In genomic region chr18:9148239-9148552, GRCh38 we compare ENCODE assay signal across 10 cellular contexts. TPM values are rescaled to one million over a fixed set of nuclear protein-coding genes. Genes with fewer than 3 reads are reported as not detected.
DNase-seq lines count a peak whose midpoint lies in the region; ATAC-seq and TF ChIP-seq lines count a peak whose summit lies in the region.
"Had no signal": no experiment of that assay in that cellular context is flagged by ENCODE, and none has a peak within 500 bp of the region (broad histone marks: within the 10 kb centered on the region; RNA-seq: fewer than 3 reads in every experiment).

No MANE protein-coding gene starts in this region.

- H3K27ac ChIP-seq in 22Rv1 (no peak overlapping the region), caudate nucleus (ENCODE audit: low read depth, low read length) (no peak overlapping the region)

- H3K27ac Mint-ChIP-seq in HFFc6 (no peak overlapping the region), memory B cell (peak overlapping the region; percentile 85)
- peak overlapping the region; percentile 88 for H3K27ac Mint-ChIP-seq in activated T-helper 1 cell treated with anti-CD3 and anti-CD28 coated beads, Interleukin-12 subunit alpha, Interleukin-12 subunit beta, Interleukin-2, Interleukin-4 antibody, amounts not matched to agents 30 ng/mL and 10 ng/mL and 1 ng/mL, durations not matched to agents 14 hours and 24 hours and 36 hours

- no peak for ATAC-seq in memory B cell (ENCODE audit: low read depth)

- H3K27me3 Mint-ChIP-seq in HFFc6 (ENCODE audit: insufficient read depth), result no peaks in the 10 kb centered on the region
- peaks cover 1% of the 10 kb centered on the region for H3K27me3 Mint-ChIP-seq in activated T-helper 1 cell treated with anti-CD3 and anti-CD28 coated beads, Interleukin-12 subunit alpha, Interleukin-12 subunit beta, Interleukin-2, Interleukin-4 antibody, amounts not matched to agents 30 ng/mL and 10 ng/mL and 1 ng/mL, durations not matched to agents 14 hours and 24 hours and 36 hours (ENCODE audit: insufficient read depth)
- H3K27me3 Mint-ChIP-seq in memory B cell, result no peaks in the 10 kb centered on the region
- H3K27me3 Mint-ChIP-seq: activated CD4-positive, alpha-beta T cell treated with anti-CD3 and anti-CD28 coated beads, Interleukin-2, amount 10 ng/mL, durations not matched to agents 24 days and 14 days had no signal

- DNase-seq in HFFc6, result no peak
- DNase-seq in activated T-helper 1 cell treated with anti-CD3 and anti-CD28 coated beads, Interleukin-12 subunit alpha, Interleukin-12 subunit beta, Interleukin-2, Interleukin-4 antibody, amounts not matched to agents 30 ng/mL and 10 ng/mL and 1 ng/mL, durations not matched to agents 14 hours and 24 hours and 36 hours (ENCODE audit: low spot score), result no peak
- no peak for DNase-seq in memory B cell (ENCODE audit: low spot score in 2 of 2)
- no peak for DNase-seq in nucleus accumbens (lab: John Stamatoyannopoulos, UW)
- no peak for DNase-seq in NCI-H524 (lab: John Stamatoyannopoulos, UW)
- no peak for DNase-seq in caudate nucleus (lab: John Stamatoyannopoulos, UW)
- DNase-seq in NCI-H345 (lab: John Stamatoyannopoulos, UW), result no peak
- DNase-seq: NCI-H1048 had no signal

- H3K4me3 Mint-ChIP-seq in HFFc6 (no peak overlapping the region), memory B cell (no peak overlapping the region)
- no peak overlapping the region for H3K4me3 Mint-ChIP-seq in activated T-helper 1 cell treated with anti-CD3 and anti-CD28 coated beads, Interleukin-12 subunit alpha, Interleukin-12 subunit beta, Interleukin-2, Interleukin-4 antibody, amounts not matched to agents 30 ng/mL and 10 ng/mL and 1 ng/mL, durations not matched to agents 14 hours and 24 hours and 36 hours

- H3K4me1 Mint-ChIP-seq in HFFc6 (ENCODE audit: low read depth) (peaks cover 49% of the 10 kb centered on the region), memory B cell (peaks cover 39% of the 10 kb centered on the region)
- H3K4me1 Mint-ChIP-seq in activated T-helper 1 cell treated with anti-CD3 and anti-CD28 coated beads, Interleukin-12 subunit alpha, Interleukin-12 subunit beta, Interleukin-2, Interleukin-4 antibody, amounts not matched to agents 30 ng/mL and 10 ng/mL and 1 ng/mL, durations not matched to agents 14 hours and 24 hours and 36 hours (ENCODE audit: low read depth), result peaks cover 73% of the 10 kb centered on the region

- H3K9me3 Mint-ChIP-seq in HFFc6, result no peaks in the 10 kb centered on the region
- H3K9me3 Mint-ChIP-seq in activated T-helper 1 cell treated with anti-CD3 and anti-CD28 coated beads, Interleukin-12 subunit alpha, Interleukin-12 subunit beta, Interleukin-2, Interleukin-4 antibody, amounts not matched to agents 30 ng/mL and 10 ng/mL and 1 ng/mL, durations not matched to agents 14 hours and 24 hours and 36 hours, result peaks cover 4% of the 10 kb centered on the region
- H3K9me3 Mint-ChIP-seq in memory B cell, result peaks cover 2% of the 10 kb centered on the region
- H3K9me3 Mint-ChIP-seq: activated CD4-positive, alpha-beta T cell treated with anti-CD3 and anti-CD28 coated beads, Interleukin-2, amount 10 ng/mL, durations not matched to agents 24 days and 14 days had no signal

- H3K36me3 Mint-ChIP-seq in HFFc6 (ENCODE audit: low read depth) (no peaks in the 10 kb centered on the region), memory B cell (peaks cover 5% of the 10 kb centered on the region)
- peaks cover 5% of the 10 kb centered on the region for H3K36me3 Mint-ChIP-seq in activated T-helper 1 cell treated with anti-CD3 and anti-CD28 coated beads, Interleukin-12 subunit alpha, Interleukin-12 subunit beta, Interleukin-2, Interleukin-4 antibody, amounts not matched to agents 30 ng/mL and 10 ng/mL and 1 ng/mL, durations not matched to agents 14 hours and 24 hours and 36 hours (ENCODE audit: low read depth)

- TF ChIP-seq CTCF in 22Rv1 (IDR thresholded peaks at IDR 0.05), result peak; percentile 41
- TF ChIP-seq CTCF in HFFc6 (IDR thresholded peaks at IDR 0.05), result peak; percentile 4

- intact Hi-C loops in activated T-helper 1 cell treated with anti-CD3 and anti-CD28 coated beads, Interleukin-12 subunit alpha, Interleukin-12 subunit beta, Interleukin-2, Interleukin-4 antibody, amounts not matched to agents 30 ng/mL and 10 ng/mL and 1 ng/mL, durations not matched to agents 14 hours and 24 hours and 36 hours (cut with micrococcal nuclease), result loop anchor here (1.0 to 10.0 kb wide), 5 partner anchors 75 to 1377 kb away; partner anchors contain the start of gene NAPG

RNA-seq across cellular contexts. Expression of gene ANKRD12, which starts 11.6 kb away (rescaled TPM):
- 10 to 100 TPM; 26.5 to 31.3 (median 29.8) TPM for total RNA-seq in HFFc6 (2021; fragmentation: NEBNext Ultra II Directional; extraction: Animal tissue kit (Norgen Biotek cat#: 25700))
- 61.3 and 62.2 TPM in 2 replicates for total RNA-seq in activated T-helper 1 cell treated with anti-CD3 and anti-CD28 coated beads, Interleukin-12 subunit alpha, Interleukin-12 subunit beta, Interleukin-2, Interleukin-4 antibody, amounts not matched to agents 30 ng/mL and 10 ng/mL and 1 ng/mL, durations not matched to agents 14 hours and 24 hours and 36 hours

RNA-seq across cellular contexts. Expression of gene NDUFV2, which starts 45.7 kb away (rescaled TPM):
- total RNA-seq in HFFc6 (2021; fragmentation: NEBNext Ultra II Directional; extraction: Animal tissue kit (Norgen Biotek cat#: 25700)), result 100 to 1,000 TPM; 157 to 198 (median 184) TPM
- 381 and 391 TPM in 2 replicates for total RNA-seq in activated T-helper 1 cell treated with anti-CD3 and anti-CD28 coated beads, Interleukin-12 subunit alpha, Interleukin-12 subunit beta, Interleukin-2, Interleukin-4 antibody, amounts not matched to agents 30 ng/mL and 10 ng/mL and 1 ng/mL, durations not matched to agents 14 hours and 24 hours and 36 hours
